Comparison of ENCODE assay signal across 37 cellular contexts in the genomic region with DNA sequence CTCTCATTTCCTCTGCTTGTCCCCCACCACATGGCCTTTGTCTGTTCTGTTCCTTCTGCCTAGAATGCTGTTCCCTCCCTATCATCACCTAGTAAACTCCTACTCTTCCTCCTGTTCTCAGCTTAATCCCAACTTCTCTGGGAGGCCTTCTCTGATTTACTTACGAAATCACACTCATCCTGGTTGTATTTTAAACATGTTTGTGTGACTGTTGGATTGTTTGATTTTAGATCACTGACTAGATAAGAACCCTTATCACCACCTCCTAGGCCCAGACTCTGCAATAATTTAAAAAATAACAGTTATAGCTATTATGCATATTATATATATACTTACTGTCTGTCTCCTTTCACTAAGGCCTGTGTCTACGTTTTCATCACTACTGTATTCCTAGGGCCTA. TPM values are rescaled to one million over a fixed set of nuclear protein-coding genes. Genes with fewer than 3 reads are reported as not detected.
"Had no signal": no experiment of that assay in that cellular context is flagged by ENCODE, and none has a peak within 500 bp of the region (broad histone marks: within the 10 kb centered on the region; RNA-seq: fewer than 3 reads in every experiment).

No MANE protein-coding gene starts in this region.

- H3K27ac Mint-ChIP-seq: activated B cell treated with CpG ODN at 0.5 μM for 24 hours; activated CD4-positive, alpha-beta memory T cell treated with anti-CD3 and anti-CD28 coated beads for 36 hours; activated CD4-positive, alpha-beta T cell treated with anti-CD3 and anti-CD28 coated beads, Interleukin-2, amount 10 ng/mL, durations not matched to agents 24 days and 14 days; activated CD8-positive, alpha-beta T cell treated with anti-CD3 and anti-CD28 coated beads for 36 hours; activated naive CD4-positive, alpha-beta T cell treated with anti-CD3 and anti-CD28 coated beads for 36 hours; activated naive CD4-positive, alpha-beta T cell treated with anti-CD3 and anti-CD28 coated beads, Interleukin-2, amount 50 U/mL, for 72 hours; activated naive CD8-positive, alpha-beta T cell treated with anti-CD3 and anti-CD28 coated beads for 36 hours; activated T-cell treated with anti-CD3 and anti-CD28 coated beads, Interleukin-2, amount 50 U/mL, for 72 hours; activated T-helper 1 cell treated with anti-CD3 and anti-CD28 coated beads, Interleukin-12 subunit alpha, Interleukin-12 subunit beta, Interleukin-2, Interleukin-4 antibody, amounts not matched to agents 30 ng/mL and 10 ng/mL and 1 ng/mL, durations not matched to agents 14 hours and 24 hours and 36 hours; activated T-helper 17 cell treated with anti-CD3 and anti-CD28 coated beads, Interleukin-2, amount 50 U/mL, for 72 hours; T-helper 1 cell treated with Interleukin-12 subunit alpha and Interleukin-12 subunit beta and Interleukin-4 antibody, amounts not matched to agents 30 μg/mL and 1 μg/mL, for 36 hours; T-helper 2 cell treated with Interferon-gamma antibody and Interleukin-4, amounts not matched to agents 5 μg/mL and 100 μg/mL, for 36 hours had no signal

- H3K4me3 Mint-ChIP-seq: activated B cell treated with CpG ODN at 0.5 μM for 24 hours; activated CD4-positive, alpha-beta memory T cell treated with anti-CD3 and anti-CD28 coated beads for 36 hours; activated CD4-positive, alpha-beta T cell treated with anti-CD3 and anti-CD28 coated beads, Interleukin-2, amount 10 ng/mL, durations not matched to agents 24 days and 14 days; activated CD8-positive, alpha-beta T cell treated with anti-CD3 and anti-CD28 coated beads for 36 hours; activated naive CD4-positive, alpha-beta T cell treated with anti-CD3 and anti-CD28 coated beads for 36 hours; activated naive CD8-positive, alpha-beta T cell treated with anti-CD3 and anti-CD28 coated beads for 36 hours; activated T-cell treated with anti-CD3 and anti-CD28 coated beads, Interleukin-2, amount 50 U/mL, for 4 hours; activated T-cell treated with anti-CD3 and anti-CD28 coated beads, Interleukin-2, amount 50 U/mL, for 72 hours; activated T-helper 1 cell treated with anti-CD3 and anti-CD28 coated beads, Interleukin-12 subunit alpha, Interleukin-12 subunit beta, Interleukin-2, Interleukin-4 antibody, amounts not matched to agents 30 ng/mL and 10 ng/mL and 1 ng/mL, durations not matched to agents 14 hours and 24 hours and 36 hours; activated T-helper 17 cell treated with anti-CD3 and anti-CD28 coated beads, Interleukin-2, amount 50 U/mL, for 72 hours; T-helper 1 cell treated with Interleukin-12 subunit alpha and Interleukin-12 subunit beta and Interleukin-4 antibody, amounts not matched to agents 30 μg/mL and 1 μg/mL, for 36 hours; T-helper 2 cell treated with Interferon-gamma antibody and Interleukin-4, amounts not matched to agents 5 μg/mL and 100 μg/mL, for 36 hours had no signal

- H3K9me3 ChIP-seq: adrenal gland, body of pancreas, breast epithelium had no signal

- H3K27me3 ChIP-seq: adrenal gland, body of pancreas, brain microvascular endothelial cell, breast epithelium had no signal

- H3K4me1 ChIP-seq: adrenal gland, body of pancreas, breast epithelium had no signal

- H3K4me1 Mint-ChIP-seq: activated B cell treated with CpG ODN at 0.5 μM for 24 hours; activated CD4-positive, alpha-beta T cell treated with anti-CD3 and anti-CD28 coated beads, Interleukin-2, amount 10 ng/mL, durations not matched to agents 24 days and 14 days; activated naive CD8-positive, alpha-beta T cell treated with anti-CD3 and anti-CD28 coated beads for 36 hours; activated T-helper 17 cell treated with anti-CD3 and anti-CD28 coated beads, Interleukin-2, amount 50 U/mL, for 72 hours had no signal

- H3K4me3 ChIP-seq: adrenal gland, body of pancreas, breast epithelium had no signal

- H3K27me3 Mint-ChIP-seq: activated B cell treated with CpG ODN at 0.5 μM for 24 hours; activated CD4-positive, alpha-beta memory T cell treated with anti-CD3 and anti-CD28 coated beads for 36 hours; activated CD8-positive, alpha-beta T cell treated with anti-CD3 and anti-CD28 coated beads for 36 hours; activated naive CD8-positive, alpha-beta T cell treated with anti-CD3 and anti-CD28 coated beads for 36 hours; activated T-helper 17 cell treated with anti-CD3 and anti-CD28 coated beads, Interleukin-2, amount 50 U/mL, for 72 hours had no signal

- H3K36me3 Mint-ChIP-seq: activated CD4-positive, alpha-beta memory T cell treated with anti-CD3 and anti-CD28 coated beads for 36 hours; activated naive CD8-positive, alpha-beta T cell treated with anti-CD3 and anti-CD28 coated beads for 36 hours had no signal

- ATAC-seq: activated CD8-positive, alpha-beta T cell treated with anti-CD3 and anti-CD28 coated beads for 36 hours; activated naive CD4-positive, alpha-beta T cell treated with anti-CD3 and anti-CD28 coated beads, Interleukin-2, amount 50 U/mL, for 72 hours; activated T-cell treated with anti-CD3 and anti-CD28 coated beads, Interleukin-2, amount 50 U/mL, for 4 hours; activated T-cell treated with anti-CD3 and anti-CD28 coated beads, Interleukin-2, amount 50 U/mL, for 72 hours; activated T-helper 17 cell treated with anti-CD3 and anti-CD28 coated beads, Interleukin-2, amount 50 U/mL, for 72 hours; body of pancreas had no signal

- H3K27ac ChIP-seq: adrenal gland, body of pancreas, brain microvascular endothelial cell, breast epithelium had no signal

- FAIRE-seq: astrocyte, TTC549 had no signal

- DNase-seq: activated B cell treated with CpG ODN at 0.5 μM for 24 hours; activated CD4-positive, alpha-beta memory T cell treated with anti-CD3 and anti-CD28 coated beads for 36 hours; activated CD4-positive, alpha-beta T cell treated with anti-CD3 and anti-CD28 coated beads for 4 hours; activated CD4-positive, alpha-beta T cell treated with anti-CD3 and anti-CD28 coated beads, Interleukin-2, amount 10 ng/mL, durations not matched to agents 24 days and 14 days; activated CD4-positive, alpha-beta T cell treated with anti-CD3 and anti-CD28 coated beads, Interleukin-2, amount 50 U/mL, for 1 hour; activated CD4-positive, alpha-beta T cell treated with anti-CD3 and anti-CD28 coated beads, Interleukin-2, amount 50 U/mL, for 4 hours; activated CD4-positive, CD25-positive, alpha-beta regulatory T cell treated with anti-CD3 and anti-CD28 coated beads, Interleukin-2, amount 50 U/mL, for 72 hours; activated CD8-positive, alpha-beta memory T cell treated with anti-CD3 and anti-CD28 coated beads, Interleukin-2, amount 50 U/mL, for 4 hours; activated CD8-positive, alpha-beta T cell treated with anti-CD3 and anti-CD28 coated beads for 36 hours; activated effector memory CD4-positive, alpha-beta T cell treated with anti-CD3 and anti-CD28 coated beads, Interleukin-2, amount 50 U/mL, for 16 hours; activated gamma-delta T cell treated with Interleukin-2 at 50 U/mL for 16 hours; activated naive CD4-positive, alpha-beta T cell; activated naive CD4-positive, alpha-beta T cell treated with anti-CD3 and anti-CD28 coated beads for 36 hours; activated naive CD4-positive, alpha-beta T cell treated with anti-CD3 and anti-CD28 coated beads, Interleukin-2, amount 50 U/mL, for 16 hours; activated naive CD8-positive, alpha-beta T cell treated with anti-CD3 and anti-CD28 coated beads for 36 hours; activated T-cell treated with anti-CD3 and anti-CD28 coated beads for 4 hours; activated T-cell treated with anti-CD3 and anti-CD28 coated beads, Interleukin-2, amount 50 U/mL, for 1 hour; activated T-cell treated with anti-CD3 and anti-CD28 coated beads, Interleukin-2, amount 50 U/mL, for 4 hours; activated T-cell treated with anti-CD3 and anti-CD28 coated beads, Interleukin-2, amount 50 U/mL, for 72 hours; amniotic stem cell; aorta; body of pancreas; brain microvascular endothelial cell; central memory CD4-positive, alpha-beta T cell; T-helper 1 cell; T-helper 2 cell; T-helper 9 cell had no signal

- H3K9me3 Mint-ChIP-seq: activated T-helper 1 cell treated with anti-CD3 and anti-CD28 coated beads, Interleukin-12 subunit alpha, Interleukin-12 subunit beta, Interleukin-2, Interleukin-4 antibody, amounts not matched to agents 30 ng/mL and 10 ng/mL and 1 ng/mL, durations not matched to agents 14 hours and 24 hours and 36 hours; activated T-helper 17 cell treated with anti-CD3 and anti-CD28 coated beads, Interleukin-2, amount 50 U/mL, for 72 hours; T-helper 1 cell treated with Interleukin-12 subunit alpha and Interleukin-12 subunit beta and Interleukin-4 antibody, amounts not matched to agents 30 μg/mL and 1 μg/mL, for 36 hours; T-helper 2 cell treated with Interferon-gamma antibody and Interleukin-4, amounts not matched to agents 5 μg/mL and 100 μg/mL, for 36 hours had no signal

- H3K36me3 ChIP-seq: adrenal gland, brain microvascular endothelial cell, breast epithelium had no signal

RNA-seq across cellular contexts. Expression of a gene that starts 26.1 kb away (rescaled TPM):
- total RNA-seq: activated B cell treated with CpG ODN at 0.5 μM for 24 hours; activated CD4-positive, alpha-beta T cell treated with anti-CD3 and anti-CD28 coated beads, Interleukin-2, amount 10 ng/mL, durations not matched to agents 24 days and 14 days; activated CD8-positive, alpha-beta memory T cell treated with anti-CD3 and anti-CD28 coated beads for 36 hours; activated CD8-positive, alpha-beta T cell treated with anti-CD3 and anti-CD28 coated beads for 36 hours; activated naive CD4-positive, alpha-beta T cell treated with anti-CD3 and anti-CD28 coated beads for 36 hours; activated naive CD4-positive, alpha-beta T cell treated with anti-CD3 and anti-CD28 coated beads, Interleukin-2, amount 50 U/mL, for 72 hours; activated naive CD8-positive, alpha-beta T cell treated with anti-CD3 and anti-CD28 coated beads for 36 hours; activated T-cell treated with anti-CD3 and anti-CD28 coated beads, Interleukin-2, amount 50 U/mL, for 72 hours; activated T-helper 1 cell treated with anti-CD3 and anti-CD28 coated beads, Interleukin-12 subunit alpha, Interleukin-12 subunit beta, Interleukin-2, Interleukin-4 antibody, amounts not matched to agents 30 ng/mL and 10 ng/mL and 1 ng/mL, durations not matched to agents 14 hours and 24 hours and 36 hours; activated T-helper 17 cell treated with anti-CD3 and anti-CD28 coated beads, Interleukin-2, amount 50 U/mL, for 72 hours had no signal
- polyA plus RNA-seq: aorta had no signal
